In the genomic region with DNA sequence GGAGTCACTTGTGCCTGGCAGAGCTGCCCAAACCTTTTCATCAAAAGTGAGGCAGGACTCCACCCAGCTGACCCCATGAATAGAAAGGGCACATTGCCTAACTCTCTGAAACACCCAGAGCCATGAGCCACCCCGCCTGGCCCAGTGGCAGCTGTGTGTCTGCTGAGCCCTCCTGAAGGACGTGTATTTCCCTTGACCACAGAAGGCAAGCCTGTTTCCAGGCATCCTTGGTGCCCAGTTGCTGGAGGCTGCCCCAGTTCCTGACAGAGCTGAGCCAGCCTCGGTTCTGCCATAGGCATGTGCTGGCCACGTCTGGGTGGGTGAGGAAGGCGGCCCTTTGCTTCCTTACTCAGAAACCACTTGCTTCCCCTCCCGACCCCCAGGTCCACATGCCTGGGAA, we compare ENCODE assay signal across 27 cellular contexts.
DNase-seq lines count a peak whose midpoint lies in the region; ATAC-seq, FAIRE-seq and TF ChIP-seq lines count a peak whose summit lies in the region.
"Had no signal": no experiment of that assay in that cellular context is flagged by ENCODE, and none has a peak within 500 bp of the region (broad histone marks: within the 10 kb centered on the region; RNA-seq: fewer than 3 reads in every experiment).

No MANE protein-coding gene starts in this region.

- H3K27ac Mint-ChIP-seq in T-helper 17 cell = peak overlapping the region; percentile 4
- H3K27ac Mint-ChIP-seq: CD14-positive monocyte; CD4-positive, alpha-beta T cell; CD8-positive, alpha-beta memory T cell had no signal

- peak overlapping the region; percentile 22 for H2AK9ac ChIP-seq in IMR-90 (replicated peaks; ENCODE audit: low read depth, low read length, poor library complexity)

- no peak overlapping the region for H2AFZ ChIP-seq in IMR-90 (replicated peaks; ENCODE audit: low read length, poor library complexity)
- H2AFZ ChIP-seq in neuronal stem cell (ENCODE audit: low read length) = no peak overlapping the region

- no peak for FAIRE-seq in GM12892 (lab: Jason Lieb, UNC)
- FAIRE-seq: A549, D721Med, GM12878, GM18507 had no signal

- no peak overlapping the region; a peak in 1 of 4 replicates for H4K8ac ChIP-seq in IMR-90 (ENCODE audit: low read depth in 2 of 2, low read length in 2 of 2)
- H4K8ac ChIP-seq in neuronal stem cell (ENCODE audit: low read depth, low read length) = no peak overlapping the region

- H3K23ac ChIP-seq in IMR-90 (ENCODE audit: low read depth, low read length) (no peak overlapping the region), neuronal stem cell (ENCODE audit: low read depth, low read length, poor library complexity) (peak overlapping the region; percentile 52)

- no peaks in the 10 kb centered on the region for H3K36me3 ChIP-seq in IMR-90 (ENCODE audit: control insufficient read depth, insufficient read depth, low read length)
- no peaks in the 10 kb centered on the region for H3K36me3 ChIP-seq in neuronal stem cell (replicated peaks in 1 of 2; ENCODE audit: control insufficient read depth in 2 of 2, insufficient read depth in 2 of 2, low read length in 2 of 2)
- H3K36me3 ChIP-seq: BE2C; BLaER1 treated with 17β-estradiol and CSF1 and Interleukin-3, amounts not matched to agents 10 nM and 100 nM had no signal

- no peaks in the 10 kb centered on the region for H4K20me1 ChIP-seq in IMR-90 (ENCODE audit: insufficient read depth, low read length)
- H4K20me1 ChIP-seq: BLaER1 treated with 17β-estradiol and CSF1 and Interleukin-3, amounts not matched to agents 10 nM and 100 nM had no signal

- H3K4me3 ChIP-seq in IMR-90 (ENCODE audit: insufficient read depth, low read depth, low read length) = no peak overlapping the region
- no peak overlapping the region for H3K4me3 ChIP-seq in neuronal stem cell (ENCODE audit: low read length in 2 of 2)
- H3K4me3 ChIP-seq: A549; BLaER1 treated with 17β-estradiol and CSF1 and Interleukin-3, amounts not matched to agents 10 nM and 100 nM; GM12878 had no signal

- no peak overlapping the region for H3K4me2 ChIP-seq in IMR-90 (ENCODE audit: low read depth, low read length)
- no peak overlapping the region for H3K4me2 ChIP-seq in neuronal stem cell (ENCODE audit: insufficient read depth, low read length, poor library complexity, severe bottlenecking)
- H3K4me2 ChIP-seq: A549 had no signal

- H3K27ac ChIP-seq in IMR-90 (ENCODE audit: insufficient read depth, low read length) = no peak overlapping the region
- H3K27ac ChIP-seq in neuronal stem cell (replicated peaks; ENCODE audit: low read length) = no peak overlapping the region
- H3K27ac ChIP-seq: A549; BLaER1 treated with 17β-estradiol and CSF1 and Interleukin-3, amounts not matched to agents 10 nM and 100 nM had no signal

- H4K91ac ChIP-seq in IMR-90 (ENCODE audit: insufficient read depth, low read depth, low read length) = peak overlapping the region; percentile 11; the same call in 1 of the 2 replicates
- H4K91ac ChIP-seq in neuronal stem cell (ENCODE audit: low read depth, low read length, poor library complexity) = no peak overlapping the region

- intact Hi-C loops in IMR-90 (cut with micrococcal nuclease) = no loop called here

- H3K18ac ChIP-seq in IMR-90 (ENCODE audit: low read depth, low read length) (no peak overlapping the region), neuronal stem cell (ENCODE audit: low read length) (peak overlapping the region; percentile 32)

- H3K79me1 ChIP-seq in IMR-90 (ENCODE audit: low read depth in 1 of 2, low read length in 2 of 2) = no peaks in the 10 kb centered on the region
- no peaks in the 10 kb centered on the region for H3K79me1 ChIP-seq in neuronal stem cell (ENCODE audit: low read depth, low read length)

- H3K9me3 ChIP-seq in IMR-90 (ENCODE audit: control insufficient read depth, insufficient read depth, low read length) (no peaks in the 10 kb centered on the region), T-helper 17 cell (ENCODE audit: control insufficient read depth, low read length, poor library complexity, severe bottlenecking) (no peaks in the 10 kb centered on the region), neuronal stem cell (replicated peaks in 1 of 2; ENCODE audit: control insufficient read depth in 2 of 2, insufficient read depth in 1 of 2, low read depth in 1 of 2, low read length in 2 of 2) (no peaks in the 10 kb centered on the region)
- H3K9me3 ChIP-seq: A549; BE2C; BLaER1 treated with 17β-estradiol and CSF1 and Interleukin-3, amounts not matched to agents 10 nM and 100 nM had no signal

- dilution Hi-C loops in IMR-90 (cut with HindIII; ENCODE audit: low sequenced_read_pairs, unreplicated experiment) = no loop called here

- H2BK120ac ChIP-seq in IMR-90 (ENCODE audit: low read depth, low read length) = peak overlapping the region; percentile 97
- no peak overlapping the region for H2BK120ac ChIP-seq in neuronal stem cell (ENCODE audit: low read depth, low read length)

- WGBS in IMR-90 (ENCODE audit: extremely low coverage in 2 of 2, insufficient read length in 1 of 2), 2 experiments = no CpG with 5 or more reads among the region's 6 CpGs
- no CpG with 5 or more reads among the region's 6 CpGs for WGBS in neuronal stem cell (ENCODE audit: extremely low coverage in 2 of 2, insufficient read length in 2 of 2, insufficient replicate concordance in 1 of 2), 2 donors

- no peak overlapping the region for H3K56ac ChIP-seq in IMR-90 (ENCODE audit: extremely low read depth, insufficient read depth, low read length)

- CTCF ChIA-PET in IMR-90 (lab: Yijun Ruan, JAX) = interaction anchor here (0.6 kb wide), 1 partner anchor 70 kb away, joined by 3 read pairs; no protein-coding TSS in a partner anchor

- H2BK20ac ChIP-seq in IMR-90 (ENCODE audit: low read depth, low read length) = no peak overlapping the region

- no peak for ATAC-seq in IMR-90 (ENCODE audit: low read depth)
- no peak for ATAC-seq in T-helper 17 cell
- ATAC-seq in left lobe of liver = peak; percentile 63
- no peak for ATAC-seq in GM21576 (IDR thresholded peaks at IDR 0.05; ENCODE audit: unreplicated experiment)
- ATAC-seq: A549, GM12878 had no signal

- H3K9ac ChIP-seq in IMR-90 (ENCODE audit: low read depth, low read length) (no peak overlapping the region), neuronal stem cell (ENCODE audit: low read depth, low read length, poor library complexity) (no peak overlapping the region)
- H3K9ac ChIP-seq: BLaER1 treated with 17β-estradiol and CSF1 and Interleukin-3, amounts not matched to agents 10 nM and 100 nM had no signal

- H3K4me3 Mint-ChIP-seq in T-helper 17 cell = no peak overlapping the region
- H3K4me3 Mint-ChIP-seq: CD14-positive monocyte; CD4-positive, alpha-beta T cell; CD8-positive, alpha-beta memory T cell had no signal

- no peak overlapping the region for H4K5ac ChIP-seq in IMR-90 (ENCODE audit: low read depth, low read length)

- no peak for TF ChIP-seq CTCF in IMR-90 (conservative IDR thresholded peaks at IDR 0.05; ENCODE audit: low read depth, low read length)

- H3K14ac ChIP-seq in IMR-90 (replicated peaks; ENCODE audit: low read depth, low read length) = no peak overlapping the region
- peak overlapping the region; percentile 21 for H3K14ac ChIP-seq in neuronal stem cell (ENCODE audit: low read length)

- POLR2A ChIA-PET in IMR-90 (lab: Charles Lee; ENCODE audit: unreplicated experiment) = no interaction called here

- TF ChIP-seq RAD21 in IMR-90 (IDR thresholded peaks at IDR 0.05; ENCODE audit: low read length) = no peak

- H2AK5ac ChIP-seq in IMR-90 (ENCODE audit: low read depth, low read length) (peak overlapping the region; percentile 70), neuronal stem cell (ENCODE audit: low read depth, low read length) (peak overlapping the region; percentile 30)

- peaks cover 7% of the 10 kb centered on the region for H3K4me1 Mint-ChIP-seq in T-helper 17 cell
- H3K4me1 Mint-ChIP-seq: CD14-positive monocyte; CD8-positive, alpha-beta memory T cell had no signal

- H3K4me1 ChIP-seq in IMR-90 (ENCODE audit: control insufficient read depth, insufficient read depth, low read length) (peaks cover 18% of the 10 kb centered on the region), neuronal stem cell (ENCODE audit: control insufficient read depth in 2 of 2, insufficient read depth in 1 of 2, low read depth in 1 of 2, low read length in 2 of 2) (peaks cover 1 to 6% of the 10 kb centered on the region in 2 donors)
- H3K4me1 ChIP-seq: A549, BE2C had no signal

- no peak for DNase-seq in IMR-90
- no peak for DNase-seq in T-helper 17 cell
- DNase-seq in left lobe of liver (ENCODE audit: low spot score) = no peak
- no peak for DNase-seq in neuronal stem cell (ENCODE audit: low spot score)
- no peak for DNase-seq in GM12892 (ENCODE audit: insufficient read length)
- no peak for DNase-seq in RPMI8226
- DNase-seq in NCI-H748 (lab: John Stamatoyannopoulos, UW; ENCODE audit: unreplicated experiment) = no peak
- DNase-seq: 8988T; ACHN; AML-193; BE2C; CD4-positive, alpha-beta T cell; CD8-positive, alpha-beta memory T cell; DMS 273 treated with DMSO at 0.1 percent for 48 hours; DMS79; EL; GDM1; GOT3; H7; HCEC 1CT had no signal

- H3K9me1 ChIP-seq in IMR-90 (ENCODE audit: insufficient read depth, low read length) = peaks cover 10% of the 10 kb centered on the region; the same call in 1 of the 2 replicates

- no peak overlapping the region for H2BK5ac ChIP-seq in IMR-90 (ENCODE audit: low read depth, low read length, poor library complexity, severe bottlenecking)
- H2BK5ac ChIP-seq in neuronal stem cell (ENCODE audit: low read length) = no peak overlapping the region

- in situ Hi-C loops in IMR-90 (cut with MboI; ENCODE audit: low sequenced_read_pairs) = no loop called here

- peaks cover 3% of the 10 kb centered on the region for H3K36me3 Mint-ChIP-seq in T-helper 17 cell (ENCODE audit: low read depth)
- H3K36me3 Mint-ChIP-seq: CD14-positive monocyte; CD8-positive, alpha-beta memory T cell had no signal

- 0 out of 2 replicates have a peak overlapping the region, but pooled peaks have one; percentile 2 for H3K4ac ChIP-seq in IMR-90 (ENCODE audit: low read depth, low read length)
- no peak overlapping the region for H3K4ac ChIP-seq in neuronal stem cell (ENCODE audit: low read length)

- H2BK15ac ChIP-seq in IMR-90 (ENCODE audit: low read depth, low read length) (no peak overlapping the region; the same call in 2 of the 3 replicates), neuronal stem cell (ENCODE audit: low read length) (no peak overlapping the region)

- BruUV-seq in IMR-90 (replicated peaks; lab: Mats Ljungman, UMichigan) = no TSS peak

- H3K27me3 ChIP-seq in IMR-90 (ENCODE audit: control insufficient read depth, insufficient read depth, low read length) (peaks cover 22% of the 10 kb centered on the region; the same call in 1 of the 2 replicates), neuronal stem cell (ENCODE audit: control insufficient read depth in 3 of 3, insufficient read depth in 3 of 3, low read depth in 1 of 3, low read length in 3 of 3) (peaks cover 0 to 30% (median 0%) of the 10 kb centered on the region in 3 experiments)
- H3K27me3 ChIP-seq: BE2C; BLaER1 treated with 17β-estradiol and CSF1 and Interleukin-3, amounts not matched to agents 10 nM and 100 nM had no signal

- peaks cover 34% of the 10 kb centered on the region for H3K27me3 Mint-ChIP-seq in T-helper 17 cell
- H3K27me3 Mint-ChIP-seq: CD4-positive, alpha-beta T cell had no signal

- no peak overlapping the region for H2BK12ac ChIP-seq in neuronal stem cell (ENCODE audit: low read length)

- TF ChIP-seq POLR2A in IMR-90 (IDR thresholded peaks at IDR 0.05; ENCODE audit: low read depth, low read length) (no peak), GM12892 (IDR thresholded peaks at IDR 0.05; ENCODE audit: low read depth, low read length) (no peak)

TF ChIP-seq in IMR-90, 13 proteins besides CTCF, POLR2A, EP300 and RAD21 (continues in another document):
- TF ChIP-seq MAFK (IDR thresholded peaks at IDR 0.05; ENCODE audit: low read depth, low read length) = no peak
